8 cellular contexts compared by ENCODE assay signal in genomic region chr1:201503397-201504176, GRCh38. TPM values are rescaled to one million over a fixed set of nuclear protein-coding genes. Genes with fewer than 3 reads are reported as not detected.
DNase-seq lines count a peak whose midpoint lies in the region; ATAC-seq, FAIRE-seq and TF ChIP-seq lines count a peak whose summit lies in the region.

No MANE protein-coding gene starts in this region.

- H3K27ac ChIP-seq in keratinocyte (ENCODE audit: control insufficient read depth, insufficient read depth, low read length): peak overlapping the region; percentile 57
- peak overlapping the region; percentile 44 to 92 for H3K27ac ChIP-seq in testis

- H3K9ac ChIP-seq in keratinocyte (ENCODE audit: control insufficient read depth, extremely low read depth, insufficient read depth, low read length): peak overlapping the region; percentile 19

- H3K27me3 Mint-ChIP-seq in T-helper 17 cell: no peaks in the 10 kb centered on the region
- no peaks in the 10 kb centered on the region for H3K27me3 Mint-ChIP-seq in activated naive CD8-positive, alpha-beta T cell treated with anti-CD3 and anti-CD28 coated beads for 36 hours

- intact Hi-C loops in testis (cut with DNase I; ENCODE audit: low total_unique reads): no loop called here
- intact Hi-C loops in mucosa of descending colon (cut with DNase I, micrococcal nuclease): no loop called here

- H3K9me3 Mint-ChIP-seq in activated naive CD8-positive, alpha-beta T cell treated with anti-CD3 and anti-CD28 coated beads for 36 hours: no peaks in the 10 kb centered on the region

- H3K4me3 ChIP-seq in astrocyte of the cerebellum (ENCODE audit: low read depth, low read length) (peak overlapping the region; percentile 75), keratinocyte (ENCODE audit: control insufficient read depth in 2 of 3, extremely low read depth in 1 of 3, insufficient read depth in 2 of 3, low read depth in 1 of 3, low read length in 3 of 3) (no peak overlapping the region), testis (no peak overlapping the region), mucosa of descending colon (no peak overlapping the region)

- no peak overlapping the region for H3K27ac Mint-ChIP-seq in T-helper 17 cell
- H3K27ac Mint-ChIP-seq in activated naive CD8-positive, alpha-beta T cell treated with anti-CD3 and anti-CD28 coated beads for 36 hours: no peak overlapping the region

- peaks cover 7% of the 10 kb centered on the region for H4K20me1 ChIP-seq in keratinocyte (ENCODE audit: control insufficient read depth, extremely low read depth, insufficient read depth, low read length)

- no peak overlapping the region for H2AFZ ChIP-seq in keratinocyte (ENCODE audit: control insufficient read depth, low read length)

- H3K4me1 ChIP-seq in keratinocyte (ENCODE audit: control insufficient read depth, extremely low read depth, insufficient read depth, low read length) (peaks cover 44% of the 10 kb centered on the region), testis (peaks cover 42% of the 10 kb centered on the region), mucosa of descending colon (ENCODE audit: low read depth) (peaks cover 32% of the 10 kb centered on the region)

- H3K4me3 Mint-ChIP-seq in T-helper 17 cell: no peak overlapping the region
- H3K4me3 Mint-ChIP-seq in activated naive CD8-positive, alpha-beta T cell treated with anti-CD3 and anti-CD28 coated beads for 36 hours: no peak overlapping the region

- no peak for TF ChIP-seq POLR2A in testis (IDR thresholded peaks at IDR 0.05)

- ATAC-seq in T-helper 17 cell (no peak), mucosa of descending colon (no peak)

- peak; percentile 53 for FAIRE-seq in keratinocyte (lab: Jason Lieb, UNC)

- H3K9me3 ChIP-seq in keratinocyte (ENCODE audit: control insufficient read depth, low read depth, low read length) (no peaks in the 10 kb centered on the region), testis (no peaks in the 10 kb centered on the region), T-helper 17 cell (ENCODE audit: control insufficient read depth, low read length, poor library complexity, severe bottlenecking) (no peaks in the 10 kb centered on the region), mucosa of descending colon (no peaks in the 10 kb centered on the region)

- no peaks in the 10 kb centered on the region for H3K36me3 Mint-ChIP-seq in T-helper 17 cell (ENCODE audit: low read depth)
- H3K36me3 Mint-ChIP-seq in activated naive CD8-positive, alpha-beta T cell treated with anti-CD3 and anti-CD28 coated beads for 36 hours: peaks cover 5% of the 10 kb centered on the region

- WGBS in testis, 2 donors: 41 to 47% methylated on average over 13 of the region's 13 CpGs

- peaks cover 3 to 19% of the 10 kb centered on the region in 2 experiments for H3K36me3 ChIP-seq in keratinocyte (ENCODE audit: control insufficient read depth in 2 of 2, extremely low read depth in 1 of 2, insufficient read depth in 2 of 2, low read length in 2 of 2)
- no peaks in the 10 kb centered on the region for H3K36me3 ChIP-seq in testis (ENCODE audit: low read depth, missing control alignments)
- H3K36me3 ChIP-seq in mucosa of descending colon (ENCODE audit: low read depth): no peaks in the 10 kb centered on the region

- peak overlapping the region; percentile 61 for H3K4me2 ChIP-seq in keratinocyte (ENCODE audit: control insufficient read depth, extremely low read depth, insufficient read depth, low read depth, low read length)

- DNase-seq in HuH-7.5 (ENCODE audit: low spot score) (peak; percentile 57), astrocyte of the cerebellum (ENCODE audit: low read depth) (peak; percentile 97), keratinocyte (ENCODE audit: low read depth, low spot score) (no peak), testis (peak; percentile 61), MV-4-11 (lab: John Stamatoyannopoulos, UW) (no peak), T-helper 17 cell (no peak), mucosa of descending colon (no peak)
- no peak for DNase-seq in activated naive CD8-positive, alpha-beta T cell treated with anti-CD3 and anti-CD28 coated beads for 36 hours

- no peaks in the 10 kb centered on the region for H3K27me3 ChIP-seq in keratinocyte (ENCODE audit: control insufficient read depth, extremely low read depth, insufficient read depth, low read length)
- H3K27me3 ChIP-seq in testis: no peaks in the 10 kb centered on the region

- H3K9me1 ChIP-seq in keratinocyte (ENCODE audit: control insufficient read depth, extremely low read depth, insufficient read depth, low read length): peaks cover 8% of the 10 kb centered on the region

- peaks cover 78% of the 10 kb centered on the region for H3K79me2 ChIP-seq in keratinocyte (ENCODE audit: control insufficient read depth, insufficient read depth, low read length)

- dilution Hi-C loops in keratinocyte (cut with MboI; ENCODE audit: extremely low pct_ligation_motif_present, low sequenced_read_pairs): no loop called here

- TF ChIP-seq CTCF in astrocyte of the cerebellum (IDR thresholded peaks at IDR 0.05; ENCODE audit: low read depth, low read length, missing control alignments) (no peak), keratinocyte (optimal IDR thresholded peaks at IDR 0.05 in 1 of 3, IDR thresholded peaks at IDR 0.05 in 1 of 3, conservative IDR thresholded peaks at IDR 0.05 in 1 of 3; ENCODE audit: extremely low read depth in 1 of 3, insufficient read depth in 2 of 3, low read length in 3 of 3) (no peak), testis (IDR thresholded peaks at IDR 0.05) (no peak), mucosa of descending colon (IDR thresholded peaks at IDR 0.05) (no peak)

- in situ Hi-C loops in astrocyte of the cerebellum (cut with HindIII; ENCODE audit: low sequenced_read_pairs): no loop called here

- H3K4me1 Mint-ChIP-seq in T-helper 17 cell: peaks cover 32% of the 10 kb centered on the region
- H3K4me1 Mint-ChIP-seq in activated naive CD8-positive, alpha-beta T cell treated with anti-CD3 and anti-CD28 coated beads for 36 hours: peaks cover 30% of the 10 kb centered on the region

RNA-seq across cellular contexts. Expression of gene CSRP1, which starts 3.3 kb away (rescaled TPM):
- polyA plus RNA-seq in keratinocyte (165 to 200 TPM (median 168 TPM) in 3 replicates), testis (ENCODE audit: insufficient read depth, low read depth, low replicate concordance) (217 TPM)
- polyA plus RNA-seq in keratinocyte (2011; ENCODE audit: low read depth): 22.6 TPM
- 170 and 264 TPM in 2 replicates for polyA plus RNA-seq in keratinocyte (2011; cell fraction: cytosol; rRNA removed)
- polyA plus RNA-seq in keratinocyte (2011; cell fraction: nucleus; rRNA removed): 136 and 173 TPM in 2 replicates
- 108 and 202 TPM in 2 replicates for polyA plus RNA-seq in keratinocyte (2012; ENCODE audit: low replicate concordance)
- 136 to 283 TPM (median 152 TPM) in 3 replicates for polyA minus RNA-seq in keratinocyte
- polyA minus RNA-seq in keratinocyte (2011; cell fraction: cytosol; rRNA and poly(A)+ RNA removed): 118 TPM
- 45.3 and 66.0 TPM in 2 replicates for polyA minus RNA-seq in keratinocyte (2011; cell fraction: nucleus; rRNA and poly(A)+ RNA removed)
- total RNA-seq in testis (100 to 1,000 TPM; 103 to 123 TPM), T-helper 17 cell (10 to 100 TPM; 37.2 to 51.7 TPM), mucosa of descending colon (1,000 to 10,000 TPM in 1 of 3 donors, 100 to 1,000 TPM in 2; 150 to 1,587 (median 214) TPM)
- 10 to 100 TPM; 57.0 to 59.1 TPM for total RNA-seq in activated naive CD8-positive, alpha-beta T cell treated with anti-CD3 and anti-CD28 coated beads for 36 hours

RNA-seq across cellular contexts. Expression of gene PHLDA3, which starts 34.6 kb away (rescaled TPM):
- 47.0 to 104 TPM (median 48.2 TPM) in 3 replicates for polyA plus RNA-seq in keratinocyte
- polyA plus RNA-seq in keratinocyte (2011; ENCODE audit: low read depth): 40.1 TPM
- 27.2 and 66.8 TPM in 2 replicates for polyA plus RNA-seq in keratinocyte (2011; cell fraction: cytosol; rRNA removed)
- 42.1 and 67.8 TPM in 2 replicates for polyA plus RNA-seq in keratinocyte (2011; cell fraction: nucleus; rRNA removed)
- polyA plus RNA-seq in keratinocyte (2012; ENCODE audit: low replicate concordance): 76.2 TPM in 2 replicates
- polyA minus RNA-seq in keratinocyte: 21.0 to 38.8 TPM (median 36.7 TPM) in 3 replicates
- polyA minus RNA-seq in keratinocyte (2011; cell fraction: cytosol; rRNA and poly(A)+ RNA removed): 107 TPM
- polyA minus RNA-seq in keratinocyte (2011; cell fraction: nucleus; rRNA and poly(A)+ RNA removed): 38.2 and 54.1 TPM in 2 replicates
- 10 to 100 TPM; 22.7 to 23.1 TPM for total RNA-seq in testis
- polyA plus RNA-seq in testis (ENCODE audit: insufficient read depth, low read depth, low replicate concordance): 24.0 TPM
- total RNA-seq in T-helper 17 cell: 1 to 10 TPM; 1.6 to 2.7 TPM
- 1 to 10 TPM; 4.2 to 4.7 TPM for total RNA-seq in activated naive CD8-positive, alpha-beta T cell treated with anti-CD3 and anti-CD28 coated beads for 36 hours
- total RNA-seq in mucosa of descending colon: 100 to 1,000 TPM in 1 of 3 donors, 10 to 100 TPM in 1, 1 to 10 TPM in 1; 8.5 to 106 (median 12.4) TPM

RNA-seq across cellular contexts. Expression of gene NAV1, which starts 35.3 kb away (rescaled TPM):
- 8.1 to 32.7 TPM (median 13.2 TPM) in 3 replicates for polyA plus RNA-seq in keratinocyte
- 3.8 TPM for polyA plus RNA-seq in keratinocyte (2011; ENCODE audit: low read depth)
- 16.1 and 19.4 TPM in 2 replicates for polyA plus RNA-seq in keratinocyte (2011; cell fraction: cytosol; rRNA removed)
- 55.3 and 66.7 TPM in 2 replicates for polyA plus RNA-seq in keratinocyte (2011; cell fraction: nucleus; rRNA removed)
- 6.3 and 36.2 TPM in 2 replicates for polyA plus RNA-seq in keratinocyte (2012; ENCODE audit: low replicate concordance)
- polyA minus RNA-seq in keratinocyte: 18.4 to 146 TPM (median 33.3 TPM) in 3 replicates
- polyA minus RNA-seq in keratinocyte (2011; cell fraction: cytosol; rRNA and poly(A)+ RNA removed): 21.9 TPM
- 32.9 and 66.9 TPM in 2 replicates for polyA minus RNA-seq in keratinocyte (2011; cell fraction: nucleus; rRNA and poly(A)+ RNA removed)
- total RNA-seq in testis: 10 to 100 TPM; 52.5 to 56.8 TPM
- polyA plus RNA-seq in testis (ENCODE audit: insufficient read depth, low read depth, low replicate concordance): 22.0 TPM
- total RNA-seq in T-helper 17 cell: 1 to 10 TPM; 3.8 to 3.9 TPM
- total RNA-seq in activated naive CD8-positive, alpha-beta T cell treated with anti-CD3 and anti-CD28 coated beads for 36 hours: 1 to 10 TPM; 1.3 TPM
- total RNA-seq in mucosa of descending colon: 10 to 100 TPM; 13.7 to 64.3 (median 16.7) TPM

Comparison
In these comparisons a context has a peak if more than half of its experiments do, and no peak if none do; other contexts are left out.
1. DNase-seq: peak in HuH-7.5 (single experiment), astrocyte of the cerebellum (single experiment) and testis (single experiment); none in keratinocyte (single experiment), MV-4-11 (single experiment), T-helper 17 cell (0 of 3), activated naive CD8-positive, alpha-beta T cell treated with anti-CD3 and anti-CD28 coated beads for 36 hours (single experiment) and mucosa of descending colon (0 of 3).